ENCODE assay signal across 1 cellular context in the genomic region with DNA sequence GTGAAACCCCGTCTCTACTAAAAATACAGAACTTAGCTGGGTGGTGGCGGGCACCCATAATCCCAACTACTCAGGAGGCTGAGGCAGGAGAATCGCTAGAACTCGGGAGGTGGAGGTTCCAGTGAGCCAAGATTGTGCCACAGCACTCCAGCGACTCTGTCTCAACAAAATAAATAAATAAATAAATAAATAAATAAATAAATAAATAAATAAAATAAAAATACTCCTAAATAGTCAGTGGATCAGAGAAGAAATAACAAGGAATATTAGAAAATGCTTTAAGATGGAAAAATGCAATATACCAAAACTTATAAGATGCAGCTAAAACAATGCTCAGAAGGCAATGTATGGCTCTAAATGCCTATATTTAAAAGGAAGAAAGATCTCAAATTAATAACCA.
TF ChIP-seq lines count a peak whose summit lies in the region.

No MANE protein-coding gene starts in this region.

TF ChIP-seq in HEK293, 187 proteins besides CTCF, POLR2A, EP300 and RAD21 (continued from another document and continues in another):
- TF ChIP-seq, protein P1, sequence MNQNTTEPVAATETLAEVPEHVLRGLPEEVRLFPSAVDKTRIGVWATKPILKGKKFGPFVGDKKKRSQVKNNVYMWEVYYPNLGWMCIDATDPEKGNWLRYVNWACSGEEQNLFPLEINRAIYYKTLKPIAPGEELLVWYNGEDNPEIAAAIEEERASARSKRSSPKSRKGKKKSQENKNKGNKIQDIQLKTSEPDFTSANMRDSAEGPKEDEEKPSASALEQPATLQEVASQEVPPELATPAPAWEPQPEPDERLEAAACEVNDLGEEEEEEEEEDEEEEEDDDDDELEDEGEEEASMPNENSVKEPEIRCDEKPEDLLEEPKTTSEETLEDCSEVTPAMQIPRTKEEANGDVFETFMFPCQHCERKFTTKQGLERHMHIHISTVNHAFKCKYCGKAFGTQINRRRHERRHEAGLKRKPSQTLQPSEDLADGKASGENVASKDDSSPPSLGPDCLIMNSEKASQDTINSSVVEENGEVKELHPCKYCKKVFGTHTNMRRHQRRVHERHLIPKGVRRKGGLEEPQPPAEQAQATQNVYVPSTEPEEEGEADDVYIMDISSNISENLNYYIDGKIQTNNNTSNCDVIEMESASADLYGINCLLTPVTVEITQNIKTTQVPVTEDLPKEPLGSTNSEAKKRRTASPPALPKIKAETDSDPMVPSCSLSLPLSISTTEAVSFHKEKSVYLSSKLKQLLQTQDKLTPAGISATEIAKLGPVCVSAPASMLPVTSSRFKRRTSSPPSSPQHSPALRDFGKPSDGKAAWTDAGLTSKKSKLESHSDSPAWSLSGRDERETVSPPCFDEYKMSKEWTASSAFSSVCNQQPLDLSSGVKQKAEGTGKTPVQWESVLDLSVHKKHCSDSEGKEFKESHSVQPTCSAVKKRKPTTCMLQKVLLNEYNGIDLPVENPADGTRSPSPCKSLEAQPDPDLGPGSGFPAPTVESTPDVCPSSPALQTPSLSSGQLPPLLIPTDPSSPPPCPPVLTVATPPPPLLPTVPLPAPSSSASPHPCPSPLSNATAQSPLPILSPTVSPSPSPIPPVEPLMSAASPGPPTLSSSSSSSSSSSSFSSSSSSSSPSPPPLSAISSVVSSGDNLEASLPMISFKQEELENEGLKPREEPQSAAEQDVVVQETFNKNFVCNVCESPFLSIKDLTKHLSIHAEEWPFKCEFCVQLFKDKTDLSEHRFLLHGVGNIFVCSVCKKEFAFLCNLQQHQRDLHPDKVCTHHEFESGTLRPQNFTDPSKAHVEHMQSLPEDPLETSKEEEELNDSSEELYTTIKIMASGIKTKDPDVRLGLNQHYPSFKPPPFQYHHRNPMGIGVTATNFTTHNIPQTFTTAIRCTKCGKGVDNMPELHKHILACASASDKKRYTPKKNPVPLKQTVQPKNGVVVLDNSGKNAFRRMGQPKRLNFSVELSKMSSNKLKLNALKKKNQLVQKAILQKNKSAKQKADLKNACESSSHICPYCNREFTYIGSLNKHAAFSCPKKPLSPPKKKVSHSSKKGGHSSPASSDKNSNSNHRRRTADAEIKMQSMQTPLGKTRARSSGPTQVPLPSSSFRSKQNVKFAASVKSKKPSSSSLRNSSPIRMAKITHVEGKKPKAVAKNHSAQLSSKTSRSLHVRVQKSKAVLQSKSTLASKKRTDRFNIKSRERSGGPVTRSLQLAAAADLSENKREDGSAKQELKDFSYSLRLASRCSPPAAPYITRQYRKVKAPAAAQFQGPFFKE (tag by site-specific recombination; IDR thresholded peaks at IDR 0.05; ENCODE audit: borderline replicate concordance): no peak
- TF ChIP-seq, protein P2, sequence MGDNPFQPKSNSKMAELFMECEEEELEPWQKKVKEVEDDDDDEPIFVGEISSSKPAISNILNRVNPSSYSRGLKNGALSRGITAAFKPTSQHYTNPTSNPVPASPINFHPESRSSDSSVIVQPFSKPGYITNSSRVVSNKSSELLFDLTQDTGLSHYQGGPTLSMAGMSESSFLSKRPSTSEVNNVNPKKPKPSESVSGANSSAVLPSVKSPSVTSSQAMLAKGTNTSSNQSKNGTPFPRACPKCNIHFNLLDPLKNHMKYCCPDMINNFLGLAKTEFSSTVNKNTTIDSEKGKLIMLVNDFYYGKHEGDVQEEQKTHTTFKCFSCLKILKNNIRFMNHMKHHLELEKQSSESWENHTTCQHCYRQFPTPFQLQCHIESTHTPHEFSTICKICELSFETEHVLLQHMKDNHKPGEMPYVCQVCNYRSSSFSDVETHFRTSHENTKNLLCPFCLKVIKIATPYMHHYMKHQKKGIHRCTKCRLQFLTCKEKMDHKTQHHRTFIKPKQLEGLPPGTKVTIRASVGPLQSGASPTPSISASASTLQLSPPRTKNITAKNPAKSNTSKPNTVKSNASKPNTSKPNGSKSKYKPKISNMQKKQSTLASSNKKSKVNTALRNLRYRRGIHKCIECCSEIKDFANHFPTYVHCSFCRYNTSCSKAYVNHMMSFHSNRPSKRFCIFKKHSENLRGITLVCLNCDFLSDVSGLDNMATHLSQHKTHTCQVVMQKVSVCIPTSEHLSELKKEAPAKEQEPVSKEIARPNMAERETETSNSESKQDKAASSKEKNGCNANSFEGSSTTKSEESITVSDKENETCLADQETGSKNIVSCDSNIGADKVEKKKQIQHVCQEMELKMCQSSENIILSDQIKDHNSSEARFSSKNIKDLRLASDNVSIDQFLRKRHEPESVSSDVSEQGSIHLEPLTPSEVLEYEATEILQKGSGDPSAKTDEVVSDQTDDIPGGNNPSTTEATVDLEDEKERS (tag by site-specific recombination; IDR thresholded peaks at IDR 0.05): no peak
- TF ChIP-seq MYNN (tag by site-specific recombination; IDR thresholded peaks at IDR 0.05; ENCODE audit: borderline replicate concordance): peak; percentile 55; the same call in 1 of the 2 replicates
- no peak for TF ChIP-seq SCRT1 (tag by site-specific recombination; IDR thresholded peaks at IDR 0.05; ENCODE audit: borderline replicate concordance)
- TF ChIP-seq, protein P3, sequence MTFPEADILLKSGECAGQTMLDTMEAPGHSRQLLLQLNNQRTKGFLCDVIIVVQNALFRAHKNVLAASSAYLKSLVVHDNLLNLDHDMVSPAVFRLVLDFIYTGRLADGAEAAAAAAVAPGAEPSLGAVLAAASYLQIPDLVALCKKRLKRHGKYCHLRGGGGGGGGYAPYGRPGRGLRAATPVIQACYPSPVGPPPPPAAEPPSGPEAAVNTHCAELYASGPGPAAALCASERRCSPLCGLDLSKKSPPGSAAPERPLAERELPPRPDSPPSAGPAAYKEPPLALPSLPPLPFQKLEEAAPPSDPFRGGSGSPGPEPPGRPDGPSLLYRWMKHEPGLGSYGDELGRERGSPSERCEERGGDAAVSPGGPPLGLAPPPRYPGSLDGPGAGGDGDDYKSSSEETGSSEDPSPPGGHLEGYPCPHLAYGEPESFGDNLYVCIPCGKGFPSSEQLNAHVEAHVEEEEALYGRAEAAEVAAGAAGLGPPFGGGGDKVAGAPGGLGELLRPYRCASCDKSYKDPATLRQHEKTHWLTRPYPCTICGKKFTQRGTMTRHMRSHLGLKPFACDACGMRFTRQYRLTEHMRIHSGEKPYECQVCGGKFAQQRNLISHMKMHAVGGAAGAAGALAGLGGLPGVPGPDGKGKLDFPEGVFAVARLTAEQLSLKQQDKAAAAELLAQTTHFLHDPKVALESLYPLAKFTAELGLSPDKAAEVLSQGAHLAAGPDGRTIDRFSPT (tag by site-specific recombination; IDR thresholded peaks at IDR 0.05): no peak
- no peak for TF ChIP-seq OVOL3 (tag by site-specific recombination; IDR thresholded peaks at IDR 0.05)
- TF ChIP-seq ZNF621 (tag by site-specific recombination; IDR thresholded peaks at IDR 0.05): no peak
- no peak for TF ChIP-seq ZNF624 (tag by site-specific recombination; IDR thresholded peaks at IDR 0.05)
- TF ChIP-seq, protein P4, sequence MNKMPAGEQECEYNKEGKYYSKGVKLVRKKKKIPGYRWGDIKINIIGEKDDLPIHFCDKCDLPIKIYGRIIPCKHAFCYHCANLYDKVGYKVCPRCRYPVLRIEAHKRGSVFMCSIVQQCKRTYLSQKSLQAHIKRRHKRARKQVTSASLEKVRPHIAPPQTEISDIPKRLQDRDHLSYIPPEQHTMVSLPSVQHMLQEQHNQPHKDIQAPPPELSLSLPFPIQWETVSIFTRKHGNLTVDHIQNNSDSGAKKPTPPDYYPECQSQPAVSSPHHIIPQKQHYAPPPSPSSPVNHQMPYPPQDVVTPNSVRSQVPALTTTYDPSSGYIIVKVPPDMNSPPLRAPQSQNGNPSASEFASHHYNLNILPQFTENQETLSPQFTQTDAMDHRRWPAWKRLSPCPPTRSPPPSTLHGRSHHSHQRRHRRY (tag by site-specific recombination; IDR thresholded peaks at IDR 0.05): no peak
- no peak for TF ChIP-seq ZNF596 (tag by site-specific recombination; IDR thresholded peaks at IDR 0.05)
- no peak for TF ChIP-seq ZNF792 (tag by site-specific recombination; IDR thresholded peaks at IDR 0.05)
- TF ChIP-seq ZNF76 (tag by site-specific recombination; IDR thresholded peaks at IDR 0.05; ENCODE audit: borderline replicate concordance, low read depth): no peak
- 0 out of 2 replicates have a peak, but pooled peaks have one; percentile 21 for TF ChIP-seq ZNF501 (tag by site-specific recombination; IDR thresholded peaks at IDR 0.05)
- TF ChIP-seq ZNF350 (tag by site-specific recombination; IDR thresholded peaks at IDR 0.05): no peak
- no peak for TF ChIP-seq ZBTB7A (tag by site-specific recombination; IDR thresholded peaks at IDR 0.05; ENCODE audit: low read depth)
- TF ChIP-seq ZBTB48 (tag by site-specific recombination; IDR thresholded peaks at IDR 0.05): no peak
- no peak for TF ChIP-seq ZNF311 (tag by site-specific recombination; IDR thresholded peaks at IDR 0.05; ENCODE audit: borderline replicate concordance)
- TF ChIP-seq ZNF510 (tag by site-specific recombination; IDR thresholded peaks at IDR 0.05; ENCODE audit: insufficient replicate concordance): peak; percentile 91
- TF ChIP-seq ZNF830 (tag by site-specific recombination; IDR thresholded peaks at IDR 0.05; ENCODE audit: low read depth): no peak
- TF ChIP-seq ZSCAN16 (tag by site-specific recombination; IDR thresholded peaks at IDR 0.05): no peak
- TF ChIP-seq GLI4 (tag by site-specific recombination; IDR thresholded peaks at IDR 0.05): no peak
- TF ChIP-seq ZNF146 (tag by site-specific recombination; IDR thresholded peaks at IDR 0.05): no peak
- TF ChIP-seq, protein P5, sequence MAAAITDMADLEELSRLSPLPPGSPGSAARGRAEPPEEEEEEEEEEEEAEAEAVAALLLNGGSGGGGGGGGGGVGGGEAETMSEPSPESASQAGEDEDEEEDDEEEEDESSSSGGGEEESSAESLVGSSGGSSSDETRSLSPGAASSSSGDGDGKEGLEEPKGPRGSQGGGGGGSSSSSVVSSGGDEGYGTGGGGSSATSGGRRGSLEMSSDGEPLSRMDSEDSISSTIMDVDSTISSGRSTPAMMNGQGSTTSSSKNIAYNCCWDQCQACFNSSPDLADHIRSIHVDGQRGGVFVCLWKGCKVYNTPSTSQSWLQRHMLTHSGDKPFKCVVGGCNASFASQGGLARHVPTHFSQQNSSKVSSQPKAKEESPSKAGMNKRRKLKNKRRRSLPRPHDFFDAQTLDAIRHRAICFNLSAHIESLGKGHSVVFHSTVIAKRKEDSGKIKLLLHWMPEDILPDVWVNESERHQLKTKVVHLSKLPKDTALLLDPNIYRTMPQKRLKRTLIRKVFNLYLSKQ (tag by site-specific recombination; IDR thresholded peaks at IDR 0.05; ENCODE audit: borderline replicate concordance): peak; percentile 84; the same call in 1 of the 2 replicates
- TF ChIP-seq, protein P6, sequence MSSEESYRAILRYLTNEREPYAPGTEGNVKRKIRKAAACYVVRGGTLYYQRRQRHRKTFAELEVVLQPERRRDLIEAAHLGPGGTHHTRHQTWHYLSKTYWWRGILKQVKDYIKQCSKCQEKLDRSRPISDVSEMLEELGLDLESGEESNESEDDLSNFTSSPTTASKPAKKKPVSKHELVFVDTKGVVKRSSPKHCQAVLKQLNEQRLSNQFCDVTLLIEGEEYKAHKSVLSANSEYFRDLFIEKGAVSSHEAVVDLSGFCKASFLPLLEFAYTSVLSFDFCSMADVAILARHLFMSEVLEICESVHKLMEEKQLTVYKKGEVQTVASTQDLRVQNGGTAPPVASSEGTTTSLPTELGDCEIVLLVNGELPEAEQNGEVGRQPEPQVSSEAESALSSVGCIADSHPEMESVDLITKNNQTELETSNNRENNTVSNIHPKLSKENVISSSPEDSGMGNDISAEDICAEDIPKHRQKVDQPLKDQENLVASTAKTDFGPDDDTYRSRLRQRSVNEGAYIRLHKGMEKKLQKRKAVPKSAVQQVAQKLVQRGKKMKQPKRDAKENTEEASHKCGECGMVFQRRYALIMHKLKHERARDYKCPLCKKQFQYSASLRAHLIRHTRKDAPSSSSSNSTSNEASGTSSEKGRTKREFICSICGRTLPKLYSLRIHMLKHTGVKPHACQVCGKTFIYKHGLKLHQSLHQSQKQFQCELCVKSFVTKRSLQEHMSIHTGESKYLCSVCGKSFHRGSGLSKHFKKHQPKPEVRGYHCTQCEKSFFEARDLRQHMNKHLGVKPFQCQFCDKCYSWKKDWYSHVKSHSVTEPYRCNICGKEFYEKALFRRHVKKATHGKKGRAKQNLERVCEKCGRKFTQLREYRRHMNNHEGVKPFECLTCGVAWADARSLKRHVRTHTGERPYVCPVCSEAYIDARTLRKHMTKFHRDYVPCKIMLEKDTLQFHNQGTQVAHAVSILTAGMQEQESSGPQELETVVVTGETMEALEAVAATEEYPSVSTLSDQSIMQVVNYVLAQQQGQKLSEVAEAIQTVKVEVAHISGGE (tag by site-specific recombination; conservative IDR thresholded peaks at IDR 0.05; ENCODE audit: low read depth): peak; percentile 83
- TF ChIP-seq, protein P7, sequence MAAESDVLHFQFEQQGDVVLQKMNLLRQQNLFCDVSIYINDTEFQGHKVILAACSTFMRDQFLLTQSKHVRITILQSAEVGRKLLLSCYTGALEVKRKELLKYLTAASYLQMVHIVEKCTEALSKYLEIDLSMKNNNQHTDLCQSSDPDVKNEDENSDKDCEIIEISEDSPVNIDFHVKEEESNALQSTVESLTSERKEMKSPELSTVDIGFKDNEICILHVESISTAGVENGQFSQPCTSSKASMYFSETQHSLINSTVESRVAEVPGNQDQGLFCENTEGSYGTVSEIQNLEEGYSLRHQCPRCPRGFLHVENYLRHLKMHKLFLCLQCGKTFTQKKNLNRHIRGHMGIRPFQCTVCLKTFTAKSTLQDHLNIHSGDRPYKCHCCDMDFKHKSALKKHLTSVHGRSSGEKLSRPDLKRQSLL (tag by site-specific recombination; IDR thresholded peaks at IDR 0.05): no peak
- no peak for TF ChIP-seq ZNF24 (tag by site-specific recombination; IDR thresholded peaks at IDR 0.05)
- TF ChIP-seq, protein P8, sequence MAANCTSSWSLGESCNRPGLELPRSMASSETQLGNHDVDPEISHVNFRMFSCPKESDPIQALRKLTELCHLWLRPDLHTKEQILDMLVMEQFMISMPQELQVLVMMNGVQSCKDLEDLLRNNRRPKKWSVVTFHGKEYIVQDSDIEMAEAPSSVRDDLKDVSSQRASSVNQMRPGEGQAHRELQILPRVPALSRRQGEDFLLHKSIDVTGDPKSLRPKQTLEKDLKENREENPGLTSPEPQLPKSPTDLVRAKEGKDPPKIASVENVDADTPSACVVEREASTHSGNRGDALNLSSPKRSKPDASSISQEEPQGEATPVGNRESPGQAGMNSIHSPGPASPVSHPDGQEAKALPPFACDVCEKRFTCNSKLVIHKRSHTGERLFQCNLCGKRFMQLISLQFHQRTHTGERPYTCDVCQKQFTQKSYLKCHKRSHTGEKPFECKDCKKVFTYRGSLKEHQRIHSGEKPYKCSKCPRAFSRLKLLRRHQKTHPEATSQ (tag by site-specific recombination; IDR thresholded peaks at IDR 0.05): no peak
- TF ChIP-seq, protein P9, sequence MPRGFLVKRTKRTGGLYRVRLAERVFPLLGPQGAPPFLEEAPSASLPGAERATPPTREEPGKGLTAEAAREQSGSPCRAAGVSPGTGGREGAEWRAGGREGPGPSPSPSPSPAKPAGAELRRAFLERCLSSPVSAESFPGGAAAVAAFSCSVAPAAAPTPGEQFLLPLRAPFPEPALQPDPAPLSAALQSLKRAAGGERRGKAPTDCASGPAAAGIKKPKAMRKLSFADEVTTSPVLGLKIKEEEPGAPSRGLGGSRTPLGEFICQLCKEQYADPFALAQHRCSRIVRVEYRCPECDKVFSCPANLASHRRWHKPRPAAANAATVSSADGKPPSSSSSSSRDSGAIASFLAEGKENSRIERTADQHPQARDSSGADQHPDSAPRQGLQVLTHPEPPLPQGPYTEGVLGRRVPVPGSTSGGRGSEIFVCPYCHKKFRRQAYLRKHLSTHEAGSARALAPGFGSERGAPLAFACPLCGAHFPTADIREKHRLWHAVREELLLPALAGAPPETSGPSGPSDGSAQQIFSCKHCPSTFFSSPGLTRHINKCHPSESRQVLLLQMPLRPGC (tag by site-specific recombination; IDR thresholded peaks at IDR 0.05): no peak
